ENCODE assay signal across 14 cellular contexts in the genomic region with DNA sequence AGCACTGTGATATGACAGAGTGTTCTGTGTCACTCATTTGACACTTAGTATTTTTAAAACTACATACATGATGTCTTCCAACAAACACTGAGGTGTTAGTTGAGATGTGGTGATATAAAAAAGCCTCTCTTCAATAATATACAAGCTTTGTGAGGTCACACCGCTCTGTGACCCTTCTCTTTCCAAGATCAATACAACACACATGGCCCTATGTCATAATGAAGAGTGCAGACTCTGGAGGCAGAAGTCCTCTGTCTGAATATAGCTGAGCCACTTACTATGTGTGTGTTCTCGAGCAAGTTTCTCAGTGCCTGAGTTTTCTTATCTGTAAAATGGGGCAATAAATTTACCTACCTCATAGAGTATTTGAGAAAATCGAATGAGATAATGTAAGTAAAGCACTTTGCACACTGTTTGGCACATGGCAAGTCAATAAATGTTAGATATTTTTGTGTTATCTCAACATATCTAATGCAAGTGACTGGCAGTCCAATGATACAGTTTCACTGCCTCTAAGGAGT.
DNase-seq lines count a peak whose midpoint lies in the region; ATAC-seq and TF ChIP-seq lines count a peak whose summit lies in the region.
"Had no signal": no experiment of that assay in that cellular context is flagged by ENCODE, and none has a peak within 500 bp of the region (broad histone marks: within the 10 kb centered on the region; RNA-seq: fewer than 3 reads in every experiment).

No MANE protein-coding gene starts in this region.

- intact Hi-C loops in Calu3 (cut with micrococcal nuclease; ENCODE audit: unreplicated experiment), result no loop called here
- intact Hi-C loops in IMR-90 (cut with micrococcal nuclease), result loop anchor here (10.0 kb wide), 1 partner anchor 573 kb away; no protein-coding TSS in a partner anchor
- intact Hi-C loops in Right ventricle myocardium inferior (cut with DNase I), result loop anchor here (5.0 kb wide), 1 partner anchor 51 kb away; no protein-coding TSS in a partner anchor

- TF ChIP-seq CTCF in Calu3 (IDR thresholded peaks at IDR 0.05; ENCODE audit: unreplicated experiment) (no peak), IMR-90 (conservative IDR thresholded peaks at IDR 0.05; ENCODE audit: low read depth, low read length) (no peak), glutamatergic neuron (IDR thresholded peaks at IDR 0.05; ENCODE audit: partially characterized antibody, unreplicated experiment) (no peak)

- ATAC-seq in IMR-90 (ENCODE audit: low read depth) (no peak), Right ventricle myocardium inferior (no peak)

- 0 out of 2 replicates have a peak overlapping the region, but pooled peaks have one; percentile 11 for H3K4ac ChIP-seq in IMR-90 (ENCODE audit: low read depth, low read length)

- H3K4me3 Mint-ChIP-seq in Calu3 (ENCODE audit: low read depth, unreplicated experiment) (no peak overlapping the region), glutamatergic neuron (ENCODE audit: unreplicated experiment) (no peak overlapping the region)
- H3K4me3 Mint-ChIP-seq: CD4-positive, alpha-beta memory T cell had no signal

- H3K27me3 ChIP-seq in IMR-90 (ENCODE audit: control insufficient read depth, insufficient read depth, low read length), result no peaks in the 10 kb centered on the region

- H4K20me1 ChIP-seq in IMR-90 (ENCODE audit: insufficient read depth, low read length), result no peaks in the 10 kb centered on the region

- H2BK5ac ChIP-seq in IMR-90 (ENCODE audit: low read depth, low read length, poor library complexity, severe bottlenecking), result no peak overlapping the region

- no peak overlapping the region for H3K4me2 ChIP-seq in IMR-90 (ENCODE audit: low read depth, low read length)

- H3K9ac ChIP-seq in IMR-90 (ENCODE audit: low read depth, low read length), result no peak overlapping the region

- H3K27ac Mint-ChIP-seq in Calu3 (ENCODE audit: unreplicated experiment), result peak overlapping the region; percentile 73
- peak overlapping the region; percentile 39 for H3K27ac Mint-ChIP-seq in glutamatergic neuron (ENCODE audit: unreplicated experiment)
- H3K27ac Mint-ChIP-seq: CD4-positive, alpha-beta memory T cell had no signal

- H2AFZ ChIP-seq in IMR-90 (replicated peaks; ENCODE audit: low read length, poor library complexity), result no peak overlapping the region

- TF ChIP-seq POLR2A in IMR-90 (IDR thresholded peaks at IDR 0.05; ENCODE audit: low read depth, low read length), result no peak

- no peak overlapping the region for H4K8ac ChIP-seq in IMR-90 (ENCODE audit: low read depth in 2 of 2, low read length in 2 of 2)

- POLR2A ChIA-PET in IMR-90 (lab: Charles Lee; ENCODE audit: unreplicated experiment), result no interaction called here

- no peaks in the 10 kb centered on the region for H3K36me3 ChIP-seq in IMR-90 (ENCODE audit: control insufficient read depth, insufficient read depth, low read length)
- H3K36me3 ChIP-seq: HAP-1 had no signal

- no peak overlapping the region for H3K27ac ChIP-seq in IMR-90 (ENCODE audit: insufficient read depth, low read length)

- peaks cover 28% of the 10 kb centered on the region for H3K4me1 ChIP-seq in IMR-90 (ENCODE audit: control insufficient read depth, insufficient read depth, low read length)

- H3K9me3 ChIP-seq in IMR-90 (ENCODE audit: control insufficient read depth, insufficient read depth, low read length), result no peaks in the 10 kb centered on the region
- H3K9me3 ChIP-seq: HAP-1 had no signal

- dilution Hi-C loops in IMR-90 (cut with HindIII; ENCODE audit: low sequenced_read_pairs, unreplicated experiment), result no loop called here

- H4K91ac ChIP-seq in IMR-90 (ENCODE audit: insufficient read depth, low read depth, low read length), result no peak overlapping the region

- no peak overlapping the region for H2BK15ac ChIP-seq in IMR-90 (ENCODE audit: low read depth, low read length)

- no peaks in the 10 kb centered on the region; a peak in 1 of 4 replicates for H3K79me1 ChIP-seq in IMR-90 (ENCODE audit: low read depth in 1 of 2, low read length in 2 of 2)

- no peak overlapping the region for H2AK5ac ChIP-seq in IMR-90 (ENCODE audit: low read depth, low read length)

- no peak for TF ChIP-seq RAD21 in IMR-90 (IDR thresholded peaks at IDR 0.05; ENCODE audit: low read length)

- H3K27me3 Mint-ChIP-seq in Calu3 (ENCODE audit: unreplicated experiment), result no peaks in the 10 kb centered on the region
- H3K27me3 Mint-ChIP-seq in glutamatergic neuron (ENCODE audit: unreplicated experiment), result no peaks in the 10 kb centered on the region
- H3K27me3 Mint-ChIP-seq: CD4-positive, alpha-beta memory T cell had no signal

- H3K36me3 Mint-ChIP-seq in Calu3 (ENCODE audit: insufficient read depth, unreplicated experiment), result peaks cover 9% of the 10 kb centered on the region
- H3K36me3 Mint-ChIP-seq in glutamatergic neuron (ENCODE audit: unreplicated experiment), result no peaks in the 10 kb centered on the region
- H3K36me3 Mint-ChIP-seq: CD4-positive, alpha-beta memory T cell had no signal

- H3K9me3 Mint-ChIP-seq in Calu3 (ENCODE audit: low read depth, unreplicated experiment) (no peaks in the 10 kb centered on the region), glutamatergic neuron (ENCODE audit: unreplicated experiment) (no peaks in the 10 kb centered on the region)

- in situ Hi-C loops in IMR-90 (cut with MboI; ENCODE audit: low sequenced_read_pairs), result no loop called here

- no peak overlapping the region for H3K23ac ChIP-seq in IMR-90 (ENCODE audit: low read depth, low read length)

- peaks cover 11% of the 10 kb centered on the region for H3K9me1 ChIP-seq in IMR-90 (ENCODE audit: insufficient read depth, low read length)

- WGBS in IMR-90 (ENCODE audit: extremely low coverage in 2 of 2, insufficient read length in 1 of 2), 2 experiments, result no CpG with 5 or more reads among the region's 3 CpGs

- no peak overlapping the region for H3K56ac ChIP-seq in IMR-90 (ENCODE audit: extremely low read depth, insufficient read depth, low read length)

- CTCF ChIA-PET in Calu3 (lab: Charles Lee) (no interaction called here), IMR-90 (lab: Yijun Ruan, JAX) (no interaction called here)

- no peak overlapping the region for H3K18ac ChIP-seq in IMR-90 (ENCODE audit: low read depth, low read length)

- peak overlapping the region; percentile 33 for H2BK20ac ChIP-seq in IMR-90 (ENCODE audit: low read depth, low read length)

- H3K4me3 ChIP-seq in IMR-90 (ENCODE audit: insufficient read depth, low read depth, low read length), result no peak overlapping the region
- H3K4me3 ChIP-seq: HAP-1 had no signal

- BruUV-seq in Calu3 (replicated peaks; lab: Mats Ljungman, UMichigan) (no TSS peak), IMR-90 (replicated peaks; lab: Mats Ljungman, UMichigan) (no TSS peak)

- H3K4me1 Mint-ChIP-seq in Calu3 (ENCODE audit: low read depth, unreplicated experiment) (peaks cover 65% of the 10 kb centered on the region), glutamatergic neuron (ENCODE audit: low read depth, unreplicated experiment) (peaks cover 38% of the 10 kb centered on the region)
- H3K4me1 Mint-ChIP-seq: CD4-positive, alpha-beta memory T cell had no signal

- no peak overlapping the region for H2BK120ac ChIP-seq in IMR-90 (ENCODE audit: low read depth, low read length)

- H2AK9ac ChIP-seq in IMR-90 (replicated peaks; ENCODE audit: low read depth, low read length, poor library complexity), result no peak overlapping the region

- H3K14ac ChIP-seq in IMR-90 (replicated peaks; ENCODE audit: low read depth, low read length), result no peak overlapping the region; the same call in 1 of the 2 replicates

- DNase-seq in Calu3 (no peak), IMR-90 (no peak), glutamatergic neuron (no peak), Right ventricle myocardium inferior (ENCODE audit: missing footprints) (no peak), DMS79 (lab: John Stamatoyannopoulos, UW) (no peak)
- DNase-seq in activated CD8-positive, alpha-beta memory T cell treated with anti-CD3 and anti-CD28 coated beads, Interleukin-2, amount 50 U/mL, for 48 hours, result no peak
- DNase-seq: C1 segment of cervical spinal cord; CD4-positive, alpha-beta memory T cell; COR-L47; DMS 273 treated with DMSO at 0.1 percent for 48 hours; DMS79 treated with DMSO at 0.1 percent for 48 hours; GF-D8; GOT3 had no signal

- no peak overlapping the region for H4K5ac ChIP-seq in IMR-90 (ENCODE audit: low read depth, low read length)

TF ChIP-seq in IMR-90, 13 proteins besides CTCF, POLR2A, EP300 and RAD21:
- no peak for TF ChIP-seq RFX5 (IDR thresholded peaks at IDR 0.05; ENCODE audit: low read depth, low read length)
- no peak for TF ChIP-seq MAFK (IDR thresholded peaks at IDR 0.05; ENCODE audit: low read depth, low read length)
- TF ChIP-seq BHLHE40 (IDR thresholded peaks at IDR 0.05; ENCODE audit: low read depth, low read length), result no peak
- no peak for TF ChIP-seq MXI1 (IDR thresholded peaks at IDR 0.05; ENCODE audit: borderline replicate concordance, low read depth, low read length)
- TF ChIP-seq, protein P1, sequence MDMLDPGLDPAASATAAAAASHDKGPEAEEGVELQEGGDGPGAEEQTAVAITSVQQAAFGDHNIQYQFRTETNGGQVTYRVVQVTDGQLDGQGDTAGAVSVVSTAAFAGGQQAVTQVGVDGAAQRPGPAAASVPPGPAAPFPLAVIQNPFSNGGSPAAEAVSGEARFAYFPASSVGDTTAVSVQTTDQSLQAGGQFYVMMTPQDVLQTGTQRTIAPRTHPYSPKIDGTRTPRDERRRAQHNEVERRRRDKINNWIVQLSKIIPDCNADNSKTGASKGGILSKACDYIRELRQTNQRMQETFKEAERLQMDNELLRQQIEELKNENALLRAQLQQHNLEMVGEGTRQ (IDR thresholded peaks at IDR 0.05; ENCODE audit: low read depth, low read length), result no peak
- no peak for TF ChIP-seq CHD1 (IDR thresholded peaks at IDR 0.05; ENCODE audit: low read depth, low read length)
